1 cellular context compared by ENCODE assay signal in the genomic region with DNA sequence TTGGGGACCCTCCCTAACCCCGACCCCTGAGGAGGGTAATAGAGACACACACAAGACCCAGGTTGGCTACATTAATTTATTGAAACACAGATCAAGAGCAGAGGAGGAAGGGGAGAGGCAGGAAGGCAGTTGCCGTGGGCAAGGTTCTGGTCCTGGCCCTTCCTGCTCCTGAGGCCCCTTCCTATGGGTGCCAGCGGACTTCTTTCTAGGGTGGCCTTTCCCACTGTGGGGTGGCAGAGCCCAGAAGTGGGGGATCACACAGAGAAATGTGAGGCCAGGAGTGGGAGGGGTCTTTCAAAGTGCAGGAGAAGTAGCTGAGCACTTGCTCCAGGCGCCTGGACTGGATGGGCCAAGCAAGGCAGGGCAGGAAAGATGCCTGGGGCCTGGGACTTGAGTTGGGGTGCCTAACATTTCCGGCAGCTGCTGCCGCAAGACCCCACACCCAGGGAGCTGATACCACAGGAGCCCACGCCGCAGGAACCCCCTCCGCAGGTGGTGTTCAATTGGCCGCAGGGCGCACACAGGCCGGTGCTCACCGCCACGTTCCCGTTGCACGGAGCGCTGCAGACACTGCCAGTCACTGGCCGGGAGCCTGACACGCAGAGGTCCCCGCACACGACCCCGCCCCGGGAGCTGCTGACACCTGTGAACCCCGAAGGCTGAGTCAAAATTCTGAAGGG.
TF ChIP-seq lines count a peak whose summit lies in the region.

No MANE protein-coding gene starts in this region.

TF ChIP-seq in IMR-90, 13 proteins besides CTCF, POLR2A, EP300 and RAD21:
- TF ChIP-seq SMC3 (IDR thresholded peaks at IDR 0.05; ENCODE audit: low read depth, low read length): no peak
- TF ChIP-seq CEBPB (IDR thresholded peaks at IDR 0.05; ENCODE audit: low read depth, low read length): no peak
- TF ChIP-seq MXI1 (IDR thresholded peaks at IDR 0.05; ENCODE audit: borderline replicate concordance, low read depth, low read length): no peak
- TF ChIP-seq NFE2L2 (IDR thresholded peaks at IDR 0.05; ENCODE audit: low read depth, low read length): no peak
- no peak for TF ChIP-seq RFX5 (IDR thresholded peaks at IDR 0.05; ENCODE audit: low read depth, low read length)
- TF ChIP-seq RCOR1 (IDR thresholded peaks at IDR 0.05; ENCODE audit: insufficient replicate concordance, low read length): no peak
- TF ChIP-seq BHLHE40 (IDR thresholded peaks at IDR 0.05; ENCODE audit: low read depth, low read length): no peak
- TF ChIP-seq, protein P1, sequence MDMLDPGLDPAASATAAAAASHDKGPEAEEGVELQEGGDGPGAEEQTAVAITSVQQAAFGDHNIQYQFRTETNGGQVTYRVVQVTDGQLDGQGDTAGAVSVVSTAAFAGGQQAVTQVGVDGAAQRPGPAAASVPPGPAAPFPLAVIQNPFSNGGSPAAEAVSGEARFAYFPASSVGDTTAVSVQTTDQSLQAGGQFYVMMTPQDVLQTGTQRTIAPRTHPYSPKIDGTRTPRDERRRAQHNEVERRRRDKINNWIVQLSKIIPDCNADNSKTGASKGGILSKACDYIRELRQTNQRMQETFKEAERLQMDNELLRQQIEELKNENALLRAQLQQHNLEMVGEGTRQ (IDR thresholded peaks at IDR 0.05; ENCODE audit: low read depth, low read length): no peak
- TF ChIP-seq CHD1 (IDR thresholded peaks at IDR 0.05; ENCODE audit: low read depth, low read length): no peak
- TF ChIP-seq, protein P2, sequence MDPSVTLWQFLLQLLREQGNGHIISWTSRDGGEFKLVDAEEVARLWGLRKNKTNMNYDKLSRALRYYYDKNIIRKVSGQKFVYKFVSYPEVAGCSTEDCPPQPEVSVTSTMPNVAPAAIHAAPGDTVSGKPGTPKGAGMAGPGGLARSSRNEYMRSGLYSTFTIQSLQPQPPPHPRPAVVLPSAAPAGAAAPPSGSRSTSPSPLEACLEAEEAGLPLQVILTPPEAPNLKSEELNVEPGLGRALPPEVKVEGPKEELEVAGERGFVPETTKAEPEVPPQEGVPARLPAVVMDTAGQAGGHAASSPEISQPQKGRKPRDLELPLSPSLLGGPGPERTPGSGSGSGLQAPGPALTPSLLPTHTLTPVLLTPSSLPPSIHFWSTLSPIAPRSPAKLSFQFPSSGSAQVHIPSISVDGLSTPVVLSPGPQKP (IDR thresholded peaks at IDR 0.05; ENCODE audit: borderline replicate concordance, low read depth, low read length): no peak
- no peak for TF ChIP-seq MAZ (IDR thresholded peaks at IDR 0.05; ENCODE audit: borderline replicate concordance, low read depth, low read length)
- TF ChIP-seq MAFK (IDR thresholded peaks at IDR 0.05; ENCODE audit: low read depth, low read length): no peak
- TF ChIP-seq FOS (IDR thresholded peaks at IDR 0.05; ENCODE audit: low read depth, low read length): no peak
TF ChIP-seq in IMR-90: peak in this region for 0.
